ENCODE assay signal across 2 cellular contexts in the genomic region with DNA sequence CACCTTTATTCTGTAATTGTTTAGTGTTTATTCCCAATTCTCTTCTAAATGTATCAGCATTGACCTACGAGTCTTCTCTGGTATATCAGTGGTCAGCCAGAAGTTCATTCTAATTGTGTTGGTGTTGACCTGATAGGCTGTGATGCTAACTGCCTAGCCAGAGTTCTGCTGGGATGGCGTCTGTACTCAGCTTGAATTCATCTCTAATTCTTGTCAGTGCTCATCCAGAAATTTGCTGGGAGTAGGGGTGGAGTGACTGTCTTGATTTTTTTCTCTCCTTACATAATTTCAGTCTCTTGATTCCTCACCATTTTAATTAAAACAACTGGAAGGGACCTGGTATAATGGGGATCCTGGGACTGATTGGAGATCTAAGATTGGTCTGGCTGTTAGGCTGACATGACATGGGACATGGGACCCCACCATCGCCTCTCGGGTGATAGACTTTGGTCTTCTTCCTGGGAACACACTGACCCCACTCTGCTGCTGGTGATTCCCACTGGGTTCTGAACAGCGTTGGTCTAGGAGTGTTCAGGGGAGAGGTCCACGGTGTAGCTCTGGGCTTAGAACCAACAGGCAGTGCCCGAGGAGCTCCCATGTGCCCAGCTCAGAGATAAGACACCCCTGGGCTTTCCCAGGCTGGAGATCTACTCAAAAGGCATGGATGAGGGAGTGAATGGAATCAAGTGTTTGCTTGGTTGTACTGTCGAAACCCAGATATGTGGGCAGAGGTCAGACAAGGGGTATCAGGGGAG.
TF ChIP-seq lines count a peak whose summit lies in the region.

No MANE protein-coding gene starts in this region.

TF ChIP-seq in A549, 52 proteins besides CTCF, POLR2A, EP300 and RAD21 (continued from another document):
- no peak for TF ChIP-seq PBX3 (IDR thresholded peaks at IDR 0.05)
- TF ChIP-seq ZSCAN20 (CRISPR knock-in tag; IDR thresholded peaks at IDR 0.05) = no peak
- TF ChIP-seq CHD2 (IDR thresholded peaks at IDR 0.05; ENCODE audit: low read length, partially characterized antibody) = no peak

TF ChIP-seq in neural cell, 6 proteins besides CTCF, POLR2A, EP300 and RAD21 (continued from another document):
- TF ChIP-seq REST (IDR thresholded peaks at IDR 0.05; ENCODE audit: borderline replicate concordance) (no peak), SMC3 (conservative IDR thresholded peaks at IDR 0.05; ENCODE audit: poor library complexity) (no peak), EZH2 (IDR thresholded peaks at IDR 0.05; ENCODE audit: borderline replicate concordance, insufficient read depth, low read length, poor library complexity, severe bottlenecking) (no peak)
TF ChIP-seq in neural cell: peak in this region for 0.
